Comparison of ENCODE assay signal across 8 cellular contexts in the genomic region with DNA sequence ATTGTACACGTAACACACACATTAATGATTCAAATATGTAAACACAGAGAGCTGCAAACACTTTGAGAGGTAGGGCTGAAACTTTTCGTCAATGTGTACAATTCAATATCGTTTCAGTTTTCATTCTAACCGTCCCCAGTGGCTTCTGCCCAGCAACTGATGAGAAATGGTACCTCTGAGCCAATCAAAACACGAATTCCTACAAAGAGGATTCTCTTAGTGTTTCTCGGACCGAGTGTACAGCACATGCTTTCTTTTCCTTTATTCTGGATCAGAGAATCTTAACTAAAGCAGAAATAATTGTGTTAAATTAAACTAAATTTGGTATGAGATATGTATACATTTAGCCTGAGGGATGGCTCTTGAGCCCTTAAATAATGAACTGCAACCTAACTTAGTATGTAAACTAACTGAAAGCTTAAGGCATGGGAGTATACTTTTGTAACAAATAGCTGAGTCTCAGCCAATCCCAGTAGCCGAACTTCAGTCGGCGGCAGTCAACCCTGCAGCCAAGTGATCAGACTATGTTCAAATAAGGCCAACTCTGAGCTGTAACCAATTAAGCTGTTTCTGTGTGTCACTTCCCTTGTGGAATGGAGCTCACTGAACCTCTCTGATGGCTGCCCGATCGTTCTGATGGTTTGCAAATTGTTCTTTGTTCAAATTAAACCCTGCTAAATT. TPM values are rescaled to one million over a fixed set of nuclear protein-coding genes. Genes with fewer than 3 reads are reported as not detected.
DNase-seq lines count a peak whose midpoint lies in the region; ATAC-seq and TF ChIP-seq lines count a peak whose summit lies in the region.

No MANE protein-coding gene starts in this region.

- peak overlapping the region; percentile 99 for H3K14ac ChIP-seq in IMR-90 (replicated peaks; ENCODE audit: low read depth, low read length)

- H3K27ac ChIP-seq in IMR-90 (ENCODE audit: insufficient read depth, low read length): peak overlapping the region; percentile 98
- peak overlapping the region; percentile 47 for H3K27ac ChIP-seq in neural cell (ENCODE audit: low read length)

- H3K4me2 ChIP-seq in IMR-90 (ENCODE audit: low read depth, low read length): peak overlapping the region; percentile 97
- H3K4me2 ChIP-seq in neural cell (ENCODE audit: low read length): peak overlapping the region; percentile 29

- peak overlapping the region; percentile 95 for H3K18ac ChIP-seq in IMR-90 (ENCODE audit: low read depth, low read length)

- peak overlapping the region; percentile 99 for H3K9ac ChIP-seq in IMR-90 (ENCODE audit: low read depth, low read length)
- peak overlapping the region; percentile 37 for H3K9ac ChIP-seq in neural cell (ENCODE audit: low read length)

- H3F3A ChIP-seq in neural cell (ENCODE audit: insufficient read depth, low read length, poor library complexity, severe bottlenecking): no peaks in the 10 kb centered on the region

- H2AK5ac ChIP-seq in IMR-90 (ENCODE audit: low read depth, low read length): no peak overlapping the region

- H3K4ac ChIP-seq in IMR-90 (ENCODE audit: low read depth, low read length): peak overlapping the region; percentile 99

- H3K79me2 ChIP-seq in neural cell (replicated peaks; ENCODE audit: insufficient read depth, low read length): no peaks in the 10 kb centered on the region

- H4K91ac ChIP-seq in IMR-90 (ENCODE audit: insufficient read depth, low read depth, low read length): peak overlapping the region; percentile 99; the same call in 1 of the 2 replicates

- H3K27me3 ChIP-seq in IMR-90 (ENCODE audit: control insufficient read depth, insufficient read depth, low read length) (no peaks in the 10 kb centered on the region), neural cell (ENCODE audit: insufficient read depth, low read depth, low read length) (no peaks in the 10 kb centered on the region)

- ATAC-seq in GM21526 (IDR thresholded peaks at IDR 0.05; ENCODE audit: low FRiP score, unreplicated experiment) (peak; percentile 82), IMR-90 (ENCODE audit: low read depth) (peak; percentile 90)
- peak; percentile 91 for ATAC-seq in activated T-helper 17 cell treated with anti-CD3 and anti-CD28 coated beads, Interleukin-2, amount 50 U/mL, for 72 hours (replicated peaks)
- ATAC-seq in stimulated activated naive CD8-positive, alpha-beta T cell treated with anti-CD3 and anti-CD28 coated beads, Interleukin-15, amount 100 ng/mL, for 72 hours: peak; percentile 97

- H2AK9ac ChIP-seq in IMR-90 (replicated peaks; ENCODE audit: low read depth, low read length, poor library complexity): no peak overlapping the region

- H3K4me3 ChIP-seq in IMR-90 (ENCODE audit: insufficient read depth, low read depth, low read length) (peak overlapping the region; percentile 53), fibroblast of pulmonary artery (replicated peaks; ENCODE audit: low read depth, low read length) (peak overlapping the region; percentile 63), neural cell (ENCODE audit: low read length) (peak overlapping the region; percentile 60)

- H4K20me1 ChIP-seq in IMR-90 (ENCODE audit: insufficient read depth, low read length): no peaks in the 10 kb centered on the region
- H4K20me1 ChIP-seq in neural cell (ENCODE audit: insufficient read depth): no peaks in the 10 kb centered on the region

- H3K27ac Mint-ChIP-seq in activated T-helper 17 cell treated with anti-CD3 and anti-CD28 coated beads, Interleukin-2, amount 50 U/mL, for 72 hours: peak overlapping the region; percentile 100
- H3K27ac Mint-ChIP-seq in stimulated activated naive CD8-positive, alpha-beta T cell treated with anti-CD3 and anti-CD28 coated beads, Interleukin-15, amount 100 ng/mL, for 72 hours: peak overlapping the region; percentile 100

- BruUV-seq in IMR-90 (replicated peaks; lab: Mats Ljungman, UMichigan): no TSS peak

- H3K9me3 Mint-ChIP-seq in activated T-helper 17 cell treated with anti-CD3 and anti-CD28 coated beads, Interleukin-2, amount 50 U/mL, for 72 hours: peaks cover 7% of the 10 kb centered on the region
- peaks cover 18 to 20% of the 10 kb centered on the region in 2 donors for H3K9me3 Mint-ChIP-seq in stimulated activated naive CD8-positive, alpha-beta T cell treated with anti-CD3 and anti-CD28 coated beads, Interleukin-15, amount 100 ng/mL, for 72 hours

- peak; percentile 79 for TF ChIP-seq POLR2A in IMR-90 (IDR thresholded peaks at IDR 0.05; ENCODE audit: low read depth, low read length)

- POLR2A ChIA-PET in IMR-90 (lab: Charles Lee; ENCODE audit: unreplicated experiment): interaction anchor here (0.6 to 0.9 kb wide), 2 partner anchors 68 to 128 kb away, joined by 3 to 5 read pairs; no protein-coding TSS in a partner anchor

- dilution Hi-C loops in IMR-90 (cut with HindIII; ENCODE audit: low sequenced_read_pairs, unreplicated experiment): no loop called here

- peaks cover 9% of the 10 kb centered on the region for H3K36me3 Mint-ChIP-seq in activated T-helper 17 cell treated with anti-CD3 and anti-CD28 coated beads, Interleukin-2, amount 50 U/mL, for 72 hours (ENCODE audit: low read depth)

- in situ Hi-C loops in IMR-90 (cut with MboI; ENCODE audit: low sequenced_read_pairs): no loop called here

- H4K5ac ChIP-seq in IMR-90 (ENCODE audit: low read depth, low read length): peak overlapping the region; percentile 100

- TF ChIP-seq EP300 in neural cell (conservative IDR thresholded peaks at IDR 0.05; ENCODE audit: poor library complexity, severe bottlenecking): no peak

- peak overlapping the region; percentile 98; the same call in 1 of the 2 replicates for H3K23ac ChIP-seq in IMR-90 (ENCODE audit: low read depth, low read length)

- peak overlapping the region; percentile 97; the same call in 1 of the 2 replicates for H2BK120ac ChIP-seq in IMR-90 (ENCODE audit: low read depth, low read length)

- H2BK15ac ChIP-seq in IMR-90 (ENCODE audit: low read depth, low read length): no peak overlapping the region

- H2AFZ ChIP-seq in IMR-90 (replicated peaks; ENCODE audit: low read length, poor library complexity) (no peak overlapping the region), neural cell (ENCODE audit: low read depth, low read length) (no peak overlapping the region)

- peak overlapping the region; percentile 96 to 99 for H4K8ac ChIP-seq in IMR-90 (ENCODE audit: low read depth in 2 of 2, low read length in 2 of 2)

- peak overlapping the region; percentile 99 for H3K56ac ChIP-seq in IMR-90 (ENCODE audit: extremely low read depth, insufficient read depth, low read length)

- H3K36me3 ChIP-seq in IMR-90 (ENCODE audit: control insufficient read depth, insufficient read depth, low read length): peaks cover 2% of the 10 kb centered on the region
- H3K36me3 ChIP-seq in neural cell (ENCODE audit: insufficient read depth, low read length): no peaks in the 10 kb centered on the region

- H3K79me1 ChIP-seq in IMR-90 (ENCODE audit: low read depth in 1 of 2, low read length in 2 of 2): peaks cover 4 to 29% of the 10 kb centered on the region in 2 experiments

- peaks cover 24% of the 10 kb centered on the region for H3K4me1 ChIP-seq in IMR-90 (ENCODE audit: control insufficient read depth, insufficient read depth, low read length)

- H2BK5ac ChIP-seq in IMR-90 (ENCODE audit: low read depth, low read length, poor library complexity, severe bottlenecking): peak overlapping the region; percentile 97

- DNase-seq in DMS 273 (lab: John Stamatoyannopoulos, UW; ENCODE audit: unreplicated experiment) (peak; percentile 94), IMR-90 (peak; percentile 97), RPMI7951 (ENCODE audit: low read depth) (peak; percentile 99), fibroblast of pulmonary artery (ENCODE audit: low read depth) (peak; percentile 98)
- DNase-seq in stimulated activated naive CD8-positive, alpha-beta T cell treated with anti-CD3 and anti-CD28 coated beads, Interleukin-15, amount 100 ng/mL, for 72 hours: peak; percentile 75 to 87

- WGBS in IMR-90 (ENCODE audit: extremely low coverage in 2 of 2, insufficient read length in 1 of 2), 2 experiments: no CpG with 5 or more reads among the region's 12 CpGs

- peak overlapping the region; percentile 98 for H3K4me3 Mint-ChIP-seq in activated T-helper 17 cell treated with anti-CD3 and anti-CD28 coated beads, Interleukin-2, amount 50 U/mL, for 72 hours
- peak overlapping the region; percentile 98 to 100 for H3K4me3 Mint-ChIP-seq in stimulated activated naive CD8-positive, alpha-beta T cell treated with anti-CD3 and anti-CD28 coated beads, Interleukin-15, amount 100 ng/mL, for 72 hours

- H3K4me1 Mint-ChIP-seq in activated T-helper 17 cell treated with anti-CD3 and anti-CD28 coated beads, Interleukin-2, amount 50 U/mL, for 72 hours: peaks cover 13% of the 10 kb centered on the region
- peaks cover 38% of the 10 kb centered on the region for H3K4me1 Mint-ChIP-seq in stimulated activated naive CD8-positive, alpha-beta T cell treated with anti-CD3 and anti-CD28 coated beads, Interleukin-15, amount 100 ng/mL, for 72 hours

- peaks cover 15% of the 10 kb centered on the region for H3K9me1 ChIP-seq in IMR-90 (ENCODE audit: insufficient read depth, low read length)

- CTCF ChIA-PET in IMR-90 (lab: Yijun Ruan, JAX): interaction anchor here (0.6 kb wide), 3 partner anchors 31 to 152 kb away, joined by 3 to 12 read pairs (median 3); no protein-coding TSS in a partner anchor

- no peak for TF ChIP-seq RAD21 in IMR-90 (IDR thresholded peaks at IDR 0.05; ENCODE audit: low read length)
- no peak for TF ChIP-seq RAD21 in neural cell (conservative IDR thresholded peaks at IDR 0.05)

- no peaks in the 10 kb centered on the region for H3K27me3 Mint-ChIP-seq in activated T-helper 17 cell treated with anti-CD3 and anti-CD28 coated beads, Interleukin-2, amount 50 U/mL, for 72 hours
- no peaks in the 10 kb centered on the region for H3K27me3 Mint-ChIP-seq in stimulated activated naive CD8-positive, alpha-beta T cell treated with anti-CD3 and anti-CD28 coated beads, Interleukin-15, amount 100 ng/mL, for 72 hours

- no peaks in the 10 kb centered on the region for H3K9me2 ChIP-seq in neural cell (ENCODE audit: insufficient read depth, low read length)

- H3K9me3 ChIP-seq in IMR-90 (ENCODE audit: control insufficient read depth, insufficient read depth, low read length): no peaks in the 10 kb centered on the region; the same call in 1 of the 2 replicates
- no peaks in the 10 kb centered on the region for H3K9me3 ChIP-seq in neural cell (ENCODE audit: low read length)

- intact Hi-C loops in IMR-90 (cut with micrococcal nuclease): loop anchor here (5.0 kb wide), 1 partner anchor 48 kb away; no protein-coding TSS in a partner anchor

- TF ChIP-seq CTCF in IMR-90 (conservative IDR thresholded peaks at IDR 0.05; ENCODE audit: low read depth, low read length): no peak
- no peak for TF ChIP-seq CTCF in fibroblast of pulmonary artery (IDR thresholded peaks at IDR 0.05; ENCODE audit: low read length, missing control alignments)
- TF ChIP-seq CTCF in neural cell (IDR thresholded peaks at IDR 0.05; ENCODE audit: poor library complexity, severe bottlenecking): no peak

- peak overlapping the region; percentile 89 for H2BK20ac ChIP-seq in IMR-90 (ENCODE audit: low read depth, low read length)

RNA-seq across cellular contexts. Expression of a gene that starts 16.1 kb away (rescaled TPM):
- total RNA-seq in IMR-90 (2012; rRNA removed): 11.4 and 13.6 TPM in 2 replicates
- polyA plus RNA-seq in IMR-90 (2012; rRNA removed): 37.9 and 40.2 TPM in 2 replicates
- 18.8 and 24.5 TPM in 2 replicates for polyA plus RNA-seq in IMR-90 (2012; cell fraction: cytosol; rRNA removed)
- polyA plus RNA-seq in IMR-90 (2012; cell fraction: nucleus; rRNA removed; ENCODE audit: low replicate concordance): 44.0 and 69.0 TPM in 2 replicates
- total RNA-seq in RPMI7951 (2014; rRNA removed; shearing (Covaris generic)): 12.3 and 15.0 TPM in 2 replicates
- total RNA-seq in activated T-helper 17 cell treated with anti-CD3 and anti-CD28 coated beads, Interleukin-2, amount 50 U/mL, for 72 hours: 10 to 100 TPM; 26.1 to 36.3 TPM
- polyA plus RNA-seq in neural cell: 33.8 and 35.3 TPM in 2 replicates
- 28.9 and 29.7 TPM in 2 replicates for polyA minus RNA-seq in neural cell

RNA-seq across cellular contexts. Expression of a gene that starts 26.2 kb away (rescaled TPM):
- total RNA-seq in IMR-90 (2012; rRNA removed): not detected in 2 replicates
- polyA plus RNA-seq in IMR-90 (2012; rRNA removed) (not detected in 2 replicates), neural cell (not detected in 2 replicates)
- not detected in 2 replicates for polyA plus RNA-seq in IMR-90 (2012; cell fraction: cytosol; rRNA removed)
- not detected in 2 replicates for polyA plus RNA-seq in IMR-90 (2012; cell fraction: nucleus; rRNA removed; ENCODE audit: low replicate concordance)
- total RNA-seq in RPMI7951 (2014; rRNA removed; shearing (Covaris generic)): not detected in 2 replicates
- total RNA-seq in activated T-helper 17 cell treated with anti-CD3 and anti-CD28 coated beads, Interleukin-2, amount 50 U/mL, for 72 hours: under 1 TPM in 1 of 2 donors, not detected in 1; 0.21 TPM
- not detected in 2 replicates for polyA minus RNA-seq in neural cell

RNA-seq across cellular contexts. Expression of a gene that starts 33.6 kb away (rescaled TPM):
- 14.4 and 15.8 TPM in 2 replicates for total RNA-seq in IMR-90 (2012; rRNA removed)
- polyA plus RNA-seq in IMR-90 (2012; rRNA removed): 12.4 and 14.8 TPM in 2 replicates
- polyA plus RNA-seq in IMR-90 (2012; cell fraction: cytosol; rRNA removed): 6.3 and 10.8 TPM in 2 replicates
- polyA plus RNA-seq in IMR-90 (2012; cell fraction: nucleus; rRNA removed; ENCODE audit: low replicate concordance): 13.9 and 51.5 TPM in 2 replicates
- 13.3 and 21.7 TPM in 2 replicates for total RNA-seq in RPMI7951 (2014; rRNA removed; shearing (Covaris generic))
- 10 to 100 TPM; 31.1 to 77.1 TPM for total RNA-seq in activated T-helper 17 cell treated with anti-CD3 and anti-CD28 coated beads, Interleukin-2, amount 50 U/mL, for 72 hours
- not detected in 2 replicates for polyA plus RNA-seq in neural cell
- not detected in 2 replicates for polyA minus RNA-seq in neural cell

Comparison
In these comparisons a context has a peak if more than half of its experiments do, and no peak if none do; other contexts are left out.
1. Peak in every context shown above with its lines: DNase-seq, ATAC-seq, H3K4me3 ChIP-seq and H3K27ac ChIP-seq.